11 cellular contexts compared by ENCODE assay signal in genomic region chr5:135230326-135230925, GRCh38.
DNase-seq lines count a peak whose midpoint lies in the region; ATAC-seq, FAIRE-seq and TF ChIP-seq lines count a peak whose summit lies in the region.
"Had no signal": no experiment of that assay in that cellular context is flagged by ENCODE, and none has a peak within 500 bp of the region (broad histone marks: within the 10 kb centered on the region; RNA-seq: fewer than 3 reads in every experiment).

No MANE protein-coding gene starts in this region.

- FAIRE-seq in bronchial epithelial cell (lab: Jason Lieb, UNC) (no peak), small intestine (lab: Jason Lieb, UNC) (no peak)
- FAIRE-seq: RCC 7860 had no signal

- H3K27ac ChIP-seq in right lobe of liver (no peak overlapping the region), vagina (peak overlapping the region; percentile 62), small intestine (ENCODE audit: low read depth in 1 of 2, low read length in 1 of 2) (peak overlapping the region in 1 of 2 donors; percentile 37)

- TF ChIP-seq POLR2A in right lobe of liver (IDR thresholded peaks at IDR 0.05) (no peak), vagina (IDR thresholded peaks at IDR 0.05) (no peak)

- no peaks in the 10 kb centered on the region for H3K36me3 Mint-ChIP-seq in natural killer cell treated with Interleukin-12 subunit alpha and Interleukin-12 subunit beta and Interleukin-15 and Interleukin-18, amount 100 ng/mL, for 72 hours
- H3K36me3 Mint-ChIP-seq in natural killer cell = no peaks in the 10 kb centered on the region

- H3K4me1 ChIP-seq in right lobe of liver (no peaks in the 10 kb centered on the region), vagina (peaks cover 67% of the 10 kb centered on the region), small intestine (ENCODE audit: control insufficient read depth in 2 of 2, insufficient read depth in 1 of 2, low read depth in 1 of 2, low read length in 1 of 2) (peaks cover 2 to 3% of the 10 kb centered on the region in 2 donors)

- WGBS in right lobe of liver (ENCODE audit: insufficient coverage, low coverage, low lambda C conversion rate, missing lambda C conversion rate) = 83% methylated on average over 3 of the region's 12 CpGs
- WGBS in small intestine, 3 donors = 78 to 91% (median 81%) methylated on average over 12 of the region's 12 CpGs

- intact Hi-C loops in natural killer cell (cut with micrococcal nuclease) (no loop called here), right lobe of liver (cut with DNase I) (no loop called here), vagina (cut with DNase I) (no loop called here)

- TF ChIP-seq CTCF in natural killer cell (IDR thresholded peaks at IDR 0.05) (no peak), bronchial epithelial cell (IDR thresholded peaks at IDR 0.05; ENCODE audit: insufficient read depth, low read length, severe bottlenecking) (no peak), right lobe of liver (IDR thresholded peaks at IDR 0.05) (no peak), vagina (IDR thresholded peaks at IDR 0.05) (no peak)

- no peak overlapping the region for H3K4me3 Mint-ChIP-seq in natural killer cell treated with Interleukin-12 subunit alpha and Interleukin-12 subunit beta and Interleukin-15 and Interleukin-18, amount 100 ng/mL, for 72 hours
- H3K4me3 Mint-ChIP-seq in natural killer cell = no peak overlapping the region

- H3K27me3 ChIP-seq in bronchial epithelial cell (ENCODE audit: control insufficient read depth, insufficient read depth, low read length) = no peaks in the 10 kb centered on the region
- H3K27me3 ChIP-seq in right lobe of liver = no peaks in the 10 kb centered on the region
- H3K27me3 ChIP-seq in vagina = no peaks in the 10 kb centered on the region
- no peaks in the 10 kb centered on the region for H3K27me3 ChIP-seq in small intestine (ENCODE audit: control insufficient read depth in 2 of 2, insufficient read depth in 2 of 2, low read length in 2 of 2)
- H3K27me3 ChIP-seq: BE2C had no signal

- H3K9me3 ChIP-seq in right lobe of liver (no peaks in the 10 kb centered on the region), vagina (no peaks in the 10 kb centered on the region), small intestine (ENCODE audit: control insufficient read depth, low read depth) (no peaks in the 10 kb centered on the region)
- H3K9me3 ChIP-seq: BE2C had no signal

- H3K4me3 ChIP-seq in bronchial epithelial cell (ENCODE audit: low read depth, low read length) (no peak overlapping the region), right lobe of liver (no peak overlapping the region), vagina (no peak overlapping the region), small intestine (ENCODE audit: low read depth in 1 of 2, low read length in 2 of 2) (no peak overlapping the region)

- no peaks in the 10 kb centered on the region for H3K4me1 Mint-ChIP-seq in natural killer cell treated with Interleukin-12 subunit alpha and Interleukin-12 subunit beta and Interleukin-15 and Interleukin-18, amount 100 ng/mL, for 72 hours (ENCODE audit: low read depth in 2 of 2)
- H3K4me1 Mint-ChIP-seq in natural killer cell = no peaks in the 10 kb centered on the region

- H3K36me3 ChIP-seq in bronchial epithelial cell (ENCODE audit: control insufficient read depth, insufficient read depth, low read length) (no peaks in the 10 kb centered on the region), right lobe of liver (no peaks in the 10 kb centered on the region), vagina (no peaks in the 10 kb centered on the region), small intestine (ENCODE audit: control insufficient read depth in 2 of 2, insufficient read depth in 2 of 2, low read length in 2 of 2) (no peaks in the 10 kb centered on the region)
- H3K36me3 ChIP-seq: BE2C had no signal

- peaks cover 7 to 12% of the 10 kb centered on the region in 2 donors for H3K27me3 Mint-ChIP-seq in natural killer cell treated with Interleukin-12 subunit alpha and Interleukin-12 subunit beta and Interleukin-15 and Interleukin-18, amount 100 ng/mL, for 72 hours
- no peaks in the 10 kb centered on the region for H3K27me3 Mint-ChIP-seq in natural killer cell (ENCODE audit: low read depth in 2 of 2)

- no peak overlapping the region for H3K27ac Mint-ChIP-seq in natural killer cell treated with Interleukin-12 subunit alpha and Interleukin-12 subunit beta and Interleukin-15 and Interleukin-18, amount 100 ng/mL, for 72 hours
- no peak overlapping the region for H3K27ac Mint-ChIP-seq in natural killer cell

- H3K9me3 Mint-ChIP-seq in natural killer cell treated with Interleukin-12 subunit alpha and Interleukin-12 subunit beta and Interleukin-15 and Interleukin-18, amount 100 ng/mL, for 72 hours = no peaks in the 10 kb centered on the region
- H3K9me3 Mint-ChIP-seq in natural killer cell = no peaks in the 10 kb centered on the region

- peak; percentile 12 to 44 for ATAC-seq in natural killer cell treated with Interleukin-12 subunit alpha and Interleukin-12 subunit beta and Interleukin-15 and Interleukin-18, amount 100 ng/mL, for 72 hours
- ATAC-seq in natural killer cell (no peak), right lobe of liver (peak in 3 of 4 donors; percentile 15 to 61 (median 22)), HG02623 (IDR thresholded peaks at IDR 0.05; ENCODE audit: unreplicated experiment) (no peak)

- DNase-seq in natural killer cell treated with Interleukin-12 subunit alpha and Interleukin-12 subunit beta and Interleukin-15 and Interleukin-18, amount 100 ng/mL, for 72 hours (ENCODE audit: low spot score) = no peak
- DNase-seq in natural killer cell (no peak), bronchial epithelial cell (ENCODE audit: low read depth) (peak; percentile 52), right lobe of liver (no peak), vagina (ENCODE audit: extremely low spot score in 2 of 2) (no peak), GM19240 (ENCODE audit: insufficient read length, low spot score) (no peak), small intestine (no peak)
- DNase-seq: BE2C, kidney glomerular epithelial cell had no signal

Comparison
In these comparisons a context has a peak if more than half of its experiments do, and no peak if none do; other contexts are left out.
1. ATAC-seq: peak in natural killer cell treated with Interleukin-12 subunit alpha and Interleukin-12 subunit beta and Interleukin-15 and Interleukin-18, amount 100 ng/mL, for 72 hours (2 of 2) and right lobe of liver (3 of 4); none in natural killer cell (0 of 3) and HG02623 (single experiment).